ENCODE assay signal across 31 cellular contexts in genomic region chr12:47984331-47984801, GRCh38. TPM values are rescaled to one million over a fixed set of nuclear protein-coding genes. Genes with fewer than 3 reads are reported as not detected.
"Had no signal": no experiment of that assay in that cellular context is flagged by ENCODE, and none has a peak within 500 bp of the region (broad histone marks: within the 10 kb centered on the region; RNA-seq: fewer than 3 reads in every experiment).

No MANE protein-coding gene starts in this region.

- H3K9ac ChIP-seq: KMS-11 had no signal

- H3K27me3 Mint-ChIP-seq: activated CD4-positive, alpha-beta memory T cell treated with anti-CD3 and anti-CD28 coated beads for 36 hours had no signal

- H3K27me3 ChIP-seq: cardiac muscle cell had no signal

- H2AFZ ChIP-seq: PC-9 had no signal

- H3K36me3 Mint-ChIP-seq: activated CD4-positive, alpha-beta memory T cell treated with anti-CD3 and anti-CD28 coated beads for 36 hours; activated naive CD8-positive, alpha-beta T cell treated with anti-CD3 and anti-CD28 coated beads for 36 hours had no signal

- ATAC-seq: activated T-cell treated with anti-CD3 and anti-CD28 coated beads, Interleukin-2, amount 50 U/mL, for 4 hours had no signal

- H3K27ac ChIP-seq: cardiac muscle cell, KMS-11, PC-9 had no signal

- H3K4me3 ChIP-seq: cardiac muscle cell, PC-9 had no signal

- H3K27ac Mint-ChIP-seq: activated CD4-positive, alpha-beta memory T cell treated with anti-CD3 and anti-CD28 coated beads for 36 hours; activated naive CD8-positive, alpha-beta T cell treated with anti-CD3 and anti-CD28 coated beads for 36 hours; activated T-helper 1 cell treated with anti-CD3 and anti-CD28 coated beads, Interleukin-12 subunit alpha, Interleukin-12 subunit beta, Interleukin-2, Interleukin-4 antibody, amounts not matched to agents 30 ng/mL and 10 ng/mL and 1 ng/mL, durations not matched to agents 14 hours and 24 hours and 36 hours had no signal

- H3K4me3 Mint-ChIP-seq: activated CD4-positive, alpha-beta memory T cell treated with anti-CD3 and anti-CD28 coated beads for 36 hours; activated naive CD8-positive, alpha-beta T cell treated with anti-CD3 and anti-CD28 coated beads for 36 hours; activated T-cell treated with anti-CD3 and anti-CD28 coated beads, Interleukin-2, amount 50 U/mL, for 4 hours; activated T-helper 1 cell treated with anti-CD3 and anti-CD28 coated beads, Interleukin-12 subunit alpha, Interleukin-12 subunit beta, Interleukin-2, Interleukin-4 antibody, amounts not matched to agents 30 ng/mL and 10 ng/mL and 1 ng/mL, durations not matched to agents 14 hours and 24 hours and 36 hours; central memory CD8-positive, alpha-beta T cell had no signal

- DNase-seq: activated CD4-positive, alpha-beta memory T cell treated with anti-CD3 and anti-CD28 coated beads for 36 hours; activated CD4-positive, alpha-beta T cell treated with anti-CD3 and anti-CD28 coated beads for 4 hours; activated CD4-positive, alpha-beta T cell treated with anti-CD3 and anti-CD28 coated beads, Interleukin-2, amount 50 U/mL, for 1 hour; activated CD4-positive, CD25-positive, alpha-beta regulatory T cell treated with anti-CD3 and anti-CD28 coated beads, Interleukin-2, amount 50 U/mL, for 72 hours; activated CD8-positive, alpha-beta memory T cell treated with anti-CD3 and anti-CD28 coated beads, Interleukin-2, amount 50 U/mL, for 4 hours; activated naive CD4-positive, alpha-beta T cell; activated naive CD4-positive, alpha-beta T cell treated with anti-CD3 and anti-CD28 coated beads, Interleukin-2, amount 50 U/mL, for 16 hours; activated naive CD8-positive, alpha-beta T cell treated with anti-CD3 and anti-CD28 coated beads for 36 hours; activated T-cell treated with anti-CD3 and anti-CD28 coated beads for 4 hours; activated T-cell treated with anti-CD3 and anti-CD28 coated beads, Interleukin-2, amount 50 U/mL, for 4 hours; amniotic stem cell; MM.1S; MV-4-11; NCI-H1092; NCI-H1436 treated with DMSO at 0.1 percent for 48 hours; NCI-H1694 treated with DMSO at 0.1 percent for 48 hours; NCI-H2029; NCI-H510A; NCI-H526; NCI-H748 treated with DMSO at 0.1 percent for 48 hours; NK-92 treated with Interleukin-12 subunit alpha and Interleukin-12 subunit beta, amount 100 ng/mL, for 24 hours; PC-9; Right ventricle myocardium superior; T1000 had no signal

- H3K4me2 ChIP-seq: KMS-11, PC-9 had no signal

- H3K9me3 Mint-ChIP-seq: activated CD4-positive, alpha-beta memory T cell treated with anti-CD3 and anti-CD28 coated beads for 36 hours; activated naive CD8-positive, alpha-beta T cell treated with anti-CD3 and anti-CD28 coated beads for 36 hours; activated T-cell treated with anti-CD3 and anti-CD28 coated beads, Interleukin-2, amount 50 U/mL, for 4 hours; activated T-helper 1 cell treated with anti-CD3 and anti-CD28 coated beads, Interleukin-12 subunit alpha, Interleukin-12 subunit beta, Interleukin-2, Interleukin-4 antibody, amounts not matched to agents 30 ng/mL and 10 ng/mL and 1 ng/mL, durations not matched to agents 14 hours and 24 hours and 36 hours; central memory CD8-positive, alpha-beta T cell had no signal

RNA-seq across cellular contexts. Expression of gene COL2A1, which starts 19.9 kb away (rescaled TPM):
- total RNA-seq: activated CD4-positive, alpha-beta memory T cell treated with anti-CD3 and anti-CD28 coated beads for 36 hours; aorta; LHCN-M2; PC-9; Right ventricle myocardium superior; T-helper 1 cell treated with Interleukin-12 subunit alpha and Interleukin-12 subunit beta and Interleukin-4 antibody, amounts not matched to agents 30 ng/mL and 1 ng/mL, for 36 hours had no signal
- polyA plus RNA-seq: aorta had no signal
